Comparison of ENCODE assay signal across 24 cellular contexts in genomic region chrX:103503163-103503852, GRCh38. TPM values are rescaled to one million over a fixed set of nuclear protein-coding genes. Genes with fewer than 3 reads are reported as not detected.
DNase-seq lines count a peak whose midpoint lies in the region; ATAC-seq, FAIRE-seq and TF ChIP-seq lines count a peak whose summit lies in the region.
"Had no signal": no experiment of that assay in that cellular context is flagged by ENCODE, and none has a peak within 500 bp of the region (broad histone marks: within the 10 kb centered on the region; RNA-seq: fewer than 3 reads in every experiment).

No MANE protein-coding gene starts in this region.

- POLR2A ChIA-PET in HEK293T (lab: Yijun Ruan, JAX) = no interaction called here

- no peaks in the 10 kb centered on the region for H3K79me2 ChIP-seq in ACC112 (ENCODE audit: control insufficient read depth, insufficient read depth, low read length, unreplicated experiment)

- H3K27ac ChIP-seq in ACC112 (ENCODE audit: low read depth, low read length) = peak overlapping the region; percentile 46
- no peak overlapping the region for H3K27ac ChIP-seq in RWPE2 (ENCODE audit: poor library complexity, severe bottlenecking)
- no peak overlapping the region for H3K27ac ChIP-seq in small intestine (ENCODE audit: low read depth in 1 of 2, low read length in 1 of 2)
- H3K27ac ChIP-seq: psoas muscle, vagina had no signal

- H3K9me3 ChIP-seq in RWPE2 (ENCODE audit: severe bottlenecking) (no peaks in the 10 kb centered on the region), small intestine (ENCODE audit: control insufficient read depth, low read depth) (no peaks in the 10 kb centered on the region)
- H3K9me3 ChIP-seq: HAP-1, psoas muscle, vagina had no signal

- H2AFZ ChIP-seq in ACC112 (ENCODE audit: low read length, unreplicated experiment) = no peak overlapping the region

- H3K27me3 ChIP-seq in ACC112 (ENCODE audit: insufficient read depth, low read length) (no peaks in the 10 kb centered on the region), RWPE2 (ENCODE audit: insufficient read depth, poor library complexity, severe bottlenecking) (no peaks in the 10 kb centered on the region), small intestine (ENCODE audit: control insufficient read depth in 2 of 2, insufficient read depth in 2 of 2, low read length in 2 of 2) (no peaks in the 10 kb centered on the region)
- H3K27me3 ChIP-seq: vagina had no signal

- ATAC-seq in RWPE2 (ENCODE audit: low read depth) (peak; percentile 79), HG03025 (IDR thresholded peaks at IDR 0.05; ENCODE audit: low FRiP score, unreplicated experiment) (no peak)
- ATAC-seq: activated CD8-positive, alpha-beta memory T cell treated with anti-CD3 and anti-CD28 coated beads, Interleukin-2, amount 10 ng/mL, durations not matched to agents 7 days and 5 days; GM12878; natural killer cell; psoas muscle; Right ventricle myocardium inferior; stimulated activated naive CD8-positive, alpha-beta T cell treated with anti-CD3 and anti-CD28 coated beads, Interleukin-15, amount 100 ng/mL, for 72 hours had no signal

- TF ChIP-seq CTCF in RWPE2 (IDR thresholded peaks at IDR 0.05; ENCODE audit: poor library complexity, severe bottlenecking) (no peak), fibroblast of the aortic adventitia (IDR thresholded peaks at IDR 0.05; ENCODE audit: insufficient read depth, low read length) (no peak)

- H3K4me3 ChIP-seq in ACC112 (ENCODE audit: low read depth, low read length) (no peak overlapping the region), RWPE2 (ENCODE audit: severe bottlenecking) (no peak overlapping the region), fibroblast of the aortic adventitia (ENCODE audit: low read depth, low read length) (no peak overlapping the region), small intestine (ENCODE audit: low read depth in 1 of 2, low read length in 2 of 2) (no peak overlapping the region)
- H3K4me3 ChIP-seq: GM12878, HAP-1, psoas muscle, vagina had no signal

- CTCF ChIA-PET in HEK293T (lab: Yijun Ruan, JAX) = interaction anchor here (0.6 to 3.1 kb wide), 3 partner anchors 13 to 162 kb away, joined by 3 to 22 read pairs (median 7); no protein-coding TSS in a partner anchor

- WGBS in small intestine, 3 donors = 54 to 69% (median 61%) methylated on average over 8 of the region's 8 CpGs

- H3K36me3 ChIP-seq in ACC112 (ENCODE audit: insufficient read depth, low read length) (no peaks in the 10 kb centered on the region), RWPE2 (ENCODE audit: low read depth) (no peaks in the 10 kb centered on the region), small intestine (ENCODE audit: control insufficient read depth in 2 of 2, insufficient read depth in 2 of 2, low read length in 2 of 2) (no peaks in the 10 kb centered on the region)
- H3K36me3 ChIP-seq: HAP-1, vagina had no signal

- H3K4me1 ChIP-seq in ACC112 (ENCODE audit: control insufficient read depth, insufficient read depth, low read length, unreplicated experiment) (peaks cover 18% of the 10 kb centered on the region), RWPE2 (ENCODE audit: insufficient read depth, poor library complexity, severe bottlenecking) (no peaks in the 10 kb centered on the region), small intestine (ENCODE audit: control insufficient read depth in 2 of 2, insufficient read depth in 1 of 2, low read depth in 1 of 2, low read length in 1 of 2) (no peaks in the 10 kb centered on the region)
- H3K4me1 ChIP-seq: HAP-1, psoas muscle, vagina had no signal

- FAIRE-seq in small intestine (lab: Jason Lieb, UNC) (no peak), urothelium cell line (lab: Jason Lieb, UNC) (no peak)
- FAIRE-seq: colon, GM12878 had no signal

- DNase-seq in HEK293T (ENCODE audit: extremely low spot score) (peak; percentile 20), RWPE2 (ENCODE audit: low spot score) (no peak), fibroblast of the aortic adventitia (ENCODE audit: low read depth) (peak; percentile 11), medulla oblongata (ENCODE audit: extremely low spot score) (no peak), small intestine (no peak), urothelium cell line (ENCODE audit: low spot score) (no peak)
- DNase-seq: activated CD8-positive, alpha-beta memory T cell treated with anti-CD3 and anti-CD28 coated beads, Interleukin-2, amount 10 ng/mL, durations not matched to agents 7 days and 5 days; activated effector memory CD4-positive, alpha-beta T cell treated with anti-CD3 and anti-CD28 coated beads, Interleukin-2, amount 50 U/mL, for 16 hours; CD4-positive, CD25-positive, alpha-beta regulatory T cell; DND-41; KBM-7; natural killer cell; NCI-H1092 treated with DMSO at 0.1 percent for 48 hours; NCI-H2171; psoas muscle; stimulated activated naive CD8-positive, alpha-beta T cell treated with anti-CD3 and anti-CD28 coated beads, Interleukin-15, amount 100 ng/mL, for 72 hours had no signal

TF ChIP-seq in HEK293T, 16 proteins besides CTCF, POLR2A, EP300 and RAD21:
- no peak for TF ChIP-seq SUZ12 (IDR thresholded peaks at IDR 0.05)
- TF ChIP-seq ZNF384 (IDR thresholded peaks at IDR 0.05) = peak; percentile 70

RNA-seq across cellular contexts. Expression of gene RAB40A, which starts 16.0 kb away (rescaled TPM):
- total RNA-seq in fibroblast of the aortic adventitia (ENCODE audit: low replicate concordance) = 0.27 and 0.57 TPM in 2 replicates
- under 1 TPM in 1 of 3 donors, not detected in 2; 0.25 TPM for polyA plus RNA-seq in small intestine
- total RNA-seq: A673; CD4-positive, CD25-positive, alpha-beta regulatory T cell; natural killer cell; Right ventricle myocardium inferior had no signal

Comparison
In these comparisons a context has a peak if more than half of its experiments do, and no peak if none do; other contexts are left out.
1. DNase-seq: peak in HEK293T (single experiment) and fibroblast of the aortic adventitia (single experiment); none in RWPE2 (single experiment), medulla oblongata (single experiment), small intestine (single experiment) and urothelium cell line (single experiment).